ENCODE assay signal across 8 cellular contexts in genomic region chr1:32247983-32248889, GRCh38. TPM values are rescaled to one million over a fixed set of nuclear protein-coding genes. Genes with fewer than 3 reads are reported as not detected.
DNase-seq lines count a peak whose midpoint lies in the region; ATAC-seq and TF ChIP-seq lines count a peak whose summit lies in the region.

No MANE protein-coding gene starts in this region.

- ATAC-seq in GM19328 (IDR thresholded peaks at IDR 0.05; ENCODE audit: unreplicated experiment) (peak; percentile 37), activated B cell treated with CpG ODN at 0.5 μM for 24 hours (ENCODE audit: low read depth) (peak; percentile 13), left lobe of liver (peak; percentile 79), GM19452 (IDR thresholded peaks at IDR 0.05; ENCODE audit: unreplicated experiment) (no peak)

- CTCF ChIA-PET in AG04449 (lab: Yijun Ruan, JAX) (interaction anchor here (0.7 to 5.1 kb wide), 25 partner anchors 9 to 105 kb away, joined by 3 to 47 read pairs (median 5); partner anchors contain the start of gene CCDC28B), activated B cell treated with CpG ODN at 0.5 μM for 24 hours (lab: Charles Lee) (interaction anchor here (0.8 to 4.8 kb wide), 16 partner anchors 7 to 153 kb away, joined by 3 to 47 read pairs (median 6); partner anchors contain the start of genes BSDC1, HDAC1, MARCKSL1 and TXLNA)

- TF ChIP-seq CTCF in AG04449 (IDR thresholded peaks at IDR 0.05; ENCODE audit: insufficient read depth, low read length, missing control alignments) (peak; percentile 92), activated B cell treated with CpG ODN at 0.5 μM for 24 hours (IDR thresholded peaks at IDR 0.05) (no peak)

- DNase-seq in AG04449 (ENCODE audit: low read depth, low spot score) (no peak), NCI-H2081 treated with DMSO at 0.1 percent for 48 hours (lab: John Stamatoyannopoulos, UW) (peak; percentile 66), activated B cell treated with CpG ODN at 0.5 μM for 24 hours (peak; percentile 71), cerebellar cortex (ENCODE audit: low spot score) (peak; percentile 56), left lobe of liver (ENCODE audit: low spot score) (peak; percentile 75)
- DNase-seq in stimulated activated CD4-positive, alpha-beta T cell treated with anti-CD3 and anti-CD28 coated beads, TNF-alpha, amount 100 ng/mL, for 1 hour (ENCODE audit: low read depth in 3 of 3, low spot score in 1 of 3): peak in 2 of 3 donors; percentile 48 to 69

- POLR2A ChIA-PET in AG04449 (lab: Yijun Ruan, JAX) (interaction anchor here (0.9 kb wide), 2 partner anchors 12 to 87 kb away, joined by 3 to 5 read pairs; partner anchors contain the start of gene MARCKSL1), activated B cell treated with CpG ODN at 0.5 μM for 24 hours (lab: Charles Lee) (interaction anchor here (0.6 to 7.2 kb wide), 17 partner anchors 8 to 175 kb away, joined by 3 to 142 read pairs (median 6); partner anchors contain the start of genes CCDC28B, EIF3I, HDAC1 and IQCC)

- H3K4me3 Mint-ChIP-seq in activated B cell treated with CpG ODN at 0.5 μM for 24 hours: peak overlapping the region; percentile 45

- no peak overlapping the region for H3K4me3 ChIP-seq in AG04449 (ENCODE audit: low read depth, low read length)

- peak overlapping the region; percentile 81 for H3K27ac Mint-ChIP-seq in activated B cell treated with CpG ODN at 0.5 μM for 24 hours

- H3K9me3 Mint-ChIP-seq in activated B cell treated with CpG ODN at 0.5 μM for 24 hours: no peaks in the 10 kb centered on the region

- H3K27me3 Mint-ChIP-seq in activated B cell treated with CpG ODN at 0.5 μM for 24 hours: no peaks in the 10 kb centered on the region

- intact Hi-C loops in activated B cell treated with CpG ODN at 0.5 μM for 24 hours (cut with micrococcal nuclease): no loop called here

- no peaks in the 10 kb centered on the region for H3K36me3 Mint-ChIP-seq in activated B cell treated with CpG ODN at 0.5 μM for 24 hours (ENCODE audit: low read depth)

- peaks cover 70% of the 10 kb centered on the region for H3K4me1 Mint-ChIP-seq in activated B cell treated with CpG ODN at 0.5 μM for 24 hours

RNA-seq across cellular contexts. Expression of gene FAM167B, which starts 1.2 kb away (rescaled TPM):
- 1.2 and 1.4 TPM in 2 replicates for total RNA-seq in activated B cell treated with CpG ODN at 0.5 μM for 24 hours
- 4.2 TPM for total RNA-seq in left lobe of liver

RNA-seq across cellular contexts. Expression of gene LCK, which starts 2.8 kb away (rescaled TPM):
- 16.6 and 16.8 TPM in 2 replicates for total RNA-seq in activated B cell treated with CpG ODN at 0.5 μM for 24 hours
- total RNA-seq in left lobe of liver: 1.2 TPM

RNA-seq across cellular contexts. Expression of gene EIF3I, which starts 26.0 kb away (rescaled TPM):
- total RNA-seq in activated B cell treated with CpG ODN at 0.5 μM for 24 hours (196 and 213 TPM in 2 replicates), left lobe of liver (69.2 TPM)

RNA-seq across cellular contexts. Expression of gene TMEM234, which starts 26.1 kb away (rescaled TPM):
- 31.8 and 35.5 TPM in 2 replicates for total RNA-seq in activated B cell treated with CpG ODN at 0.5 μM for 24 hours
- total RNA-seq in left lobe of liver: 4.8 TPM

RNA-seq across cellular contexts. Expression of gene DCDC2B, which starts 39.3 kb away (rescaled TPM):
- total RNA-seq in activated B cell treated with CpG ODN at 0.5 μM for 24 hours (not detected in 2 replicates), left lobe of liver (not detected)
